Comparison of ENCODE assay signal across 18 cellular contexts in genomic region chr1:226095286-226095685, GRCh38.
"Had no signal": no experiment of that assay in that cellular context is flagged by ENCODE, and none has a peak within 500 bp of the region (broad histone marks: within the 10 kb centered on the region; RNA-seq: fewer than 3 reads in every experiment).

No MANE protein-coding gene starts in this region.

- DNase-seq: cerebellar nuclear complex; colonic mucosa; dermis blood vessel endothelial cell; foreskin keratinocyte; hippocampal formation; mammary epithelial cell; naive thymus-derived CD8-positive, alpha-beta T cell; right cardiac atrium; stimulated activated CD4-positive, alpha-beta T cell treated with anti-CD3 and anti-CD28 coated beads, Interleukin-2, amount 100 ng/mL, for 24 hours; stimulated activated CD4-positive, alpha-beta T cell treated with anti-CD3 and anti-CD28 coated beads, Interleukin-4, amount 100 ng/mL, for 4 hours; stimulated activated naive CD4-positive, alpha-beta T cell; stomach; substantia nigra; transverse colon had no signal

- H3K27me3 ChIP-seq: colonic mucosa, ovary, transverse colon had no signal

- H3K4me3 ChIP-seq: colonic mucosa, mucosa of descending colon, ovary, stomach, thoracic aorta, transverse colon had no signal

- H3K4me1 ChIP-seq: colonic mucosa had no signal

- ATAC-seq: foreskin keratinocyte; mucosa of descending colon; naive thymus-derived CD8-positive, alpha-beta T cell; right cardiac atrium had no signal

- H3K27ac ChIP-seq: colonic mucosa, foreskin keratinocyte, ovary, stomach, thoracic aorta, transverse colon had no signal

- H3K27ac Mint-ChIP-seq: naive thymus-derived CD8-positive, alpha-beta T cell; progenitor cell of endocrine pancreas had no signal

- H3K9me3 ChIP-seq: colonic mucosa, mucosa of descending colon, ovary, stomach, thoracic aorta, transverse colon had no signal

- H3K4me3 Mint-ChIP-seq: naive thymus-derived CD8-positive, alpha-beta T cell had no signal

- H3K36me3 ChIP-seq: colonic mucosa, ovary, stomach, thoracic aorta, transverse colon had no signal

- H3K36me3 Mint-ChIP-seq: naive thymus-derived CD8-positive, alpha-beta T cell had no signal

- H3K9me3 Mint-ChIP-seq: naive thymus-derived CD8-positive, alpha-beta T cell had no signal
